In genomic region chr20:47561175-47561574, GRCh38 we compare ENCODE assay signal across 17 cellular contexts. TPM values are rescaled to one million over a fixed set of nuclear protein-coding genes. Genes with fewer than 3 reads are reported as not detected.
DNase-seq lines count a peak whose midpoint lies in the region; ATAC-seq and TF ChIP-seq lines count a peak whose summit lies in the region.
"Had no signal": no experiment of that assay in that cellular context is flagged by ENCODE, and none has a peak within 500 bp of the region (broad histone marks: within the 10 kb centered on the region; RNA-seq: fewer than 3 reads in every experiment).

No MANE protein-coding gene starts in this region.

- TF ChIP-seq CTCF in upper lobe of left lung (IDR thresholded peaks at IDR 0.05), result no peak
- no peak for TF ChIP-seq CTCF in WERI-Rb-1 (IDR thresholded peaks at IDR 0.05; ENCODE audit: low read depth, low read length)

- peaks cover 8% of the 10 kb centered on the region for H3K36me3 Mint-ChIP-seq in activated naive CD8-positive, alpha-beta T cell
- peaks cover 35% of the 10 kb centered on the region for H3K36me3 Mint-ChIP-seq in activated naive CD8-positive, alpha-beta T cell treated with anti-CD3 and anti-CD28 coated beads for 36 hours

- no peak overlapping the region for H3K4me3 ChIP-seq in right cardiac atrium (ENCODE audit: low read length)
- H3K4me3 ChIP-seq in upper lobe of left lung, result no peak overlapping the region
- no peak overlapping the region for H3K4me3 ChIP-seq in WERI-Rb-1 (ENCODE audit: low read depth, low read length)
- H3K4me3 ChIP-seq: thoracic aorta had no signal

- H3K27ac Mint-ChIP-seq in activated naive CD8-positive, alpha-beta T cell, result no peak overlapping the region
- H3K27ac Mint-ChIP-seq in activated naive CD8-positive, alpha-beta T cell treated with anti-CD3 and anti-CD28 coated beads for 36 hours, result no peak overlapping the region

- intact Hi-C loops in right cardiac atrium (cut with DNase I), result loop anchor here in 1 of 4 donors (10.0 kb wide), 1 partner anchor 56 kb away; the partner anchor contains the start of gene NCOA3

- no peak for TF ChIP-seq POLR2A in upper lobe of left lung (IDR thresholded peaks at IDR 0.05)

- H3K27me3 ChIP-seq in right cardiac atrium (ENCODE audit: control insufficient read depth, insufficient read depth) (no peaks in the 10 kb centered on the region), upper lobe of left lung (no peaks in the 10 kb centered on the region), WERI-Rb-1 (ENCODE audit: insufficient read depth, low read depth, severe bottlenecking) (no peaks in the 10 kb centered on the region)
- H3K27me3 ChIP-seq: brain microvascular endothelial cell had no signal

- no peak for TF ChIP-seq EP300 in upper lobe of left lung (IDR thresholded peaks at IDR 0.05)

- H3K4me1 ChIP-seq in right cardiac atrium (ENCODE audit: control insufficient read depth, insufficient read depth, low read length), result peaks cover 8% of the 10 kb centered on the region
- peaks cover 25 to 38% (median 35%) of the 10 kb centered on the region in 4 donors for H3K4me1 ChIP-seq in upper lobe of left lung

- DNase-seq in activated naive CD8-positive, alpha-beta T cell treated with anti-CD3 and anti-CD28 coated beads for 36 hours, result no peak
- peak; percentile 31 for DNase-seq in astrocyte of the hippocampus (ENCODE audit: low read depth, low spot score)
- DNase-seq in right cardiac atrium, result no peak
- DNase-seq in upper lobe of left lung, result peak in 1 of 2 donors; percentile 41
- DNase-seq in A172 (ENCODE audit: low spot score), result no peak
- DNase-seq in WERI-Rb-1, result no peak
- no peak for DNase-seq in NK-92 treated with Interleukin-12 subunit alpha and Interleukin-12 subunit beta, amount 100 ng/mL, for 24 hours (lab: John Stamatoyannopoulos, UW)
- DNase-seq: activated CD4-positive, alpha-beta T cell treated with anti-CD3 and anti-CD28 coated beads for 1 hour; activated T-cell treated with anti-CD3 and anti-CD28 coated beads for 4 hours; brain microvascular endothelial cell; DMS53; hippocampal formation; NCI-H1105 treated with DMSO at 0.1 percent for 48 hours; nucleus accumbens; OCI-M1 had no signal

- peaks cover 85% of the 10 kb centered on the region for H3K4me1 Mint-ChIP-seq in activated naive CD8-positive, alpha-beta T cell (ENCODE audit: low read depth)
- peaks cover 64% of the 10 kb centered on the region for H3K4me1 Mint-ChIP-seq in activated naive CD8-positive, alpha-beta T cell treated with anti-CD3 and anti-CD28 coated beads for 36 hours

- 35% methylated on average over 3 of the region's 3 CpGs for WGBS in right cardiac atrium
- 45 to 68% methylated on average over 3 of the region's 3 CpGs for WGBS in upper lobe of left lung, 2 donors

- H3K27ac ChIP-seq in right cardiac atrium (ENCODE audit: low read length), result no peak overlapping the region
- peak overlapping the region in 1 of 4 donors; percentile 8 for H3K27ac ChIP-seq in upper lobe of left lung
- no peak overlapping the region for H3K27ac ChIP-seq in WERI-Rb-1
- H3K27ac ChIP-seq: brain microvascular endothelial cell, thoracic aorta had no signal

- no peaks in the 10 kb centered on the region for H3K9me3 Mint-ChIP-seq in activated naive CD8-positive, alpha-beta T cell (ENCODE audit: low read depth)
- H3K9me3 Mint-ChIP-seq in activated naive CD8-positive, alpha-beta T cell treated with anti-CD3 and anti-CD28 coated beads for 36 hours, result no peaks in the 10 kb centered on the region

- H3K36me3 ChIP-seq in upper lobe of left lung (no peaks in the 10 kb centered on the region), WERI-Rb-1 (no peaks in the 10 kb centered on the region)
- H3K36me3 ChIP-seq: brain microvascular endothelial cell, thoracic aorta had no signal

- ATAC-seq in right cardiac atrium (peak; percentile 45 to 75), upper lobe of left lung (ENCODE audit: low FRiP score in 2 of 2) (peak; percentile 54 to 80)

- no peaks in the 10 kb centered on the region for H3K27me3 Mint-ChIP-seq in activated naive CD8-positive, alpha-beta T cell
- no peaks in the 10 kb centered on the region for H3K27me3 Mint-ChIP-seq in activated naive CD8-positive, alpha-beta T cell treated with anti-CD3 and anti-CD28 coated beads for 36 hours

- peak overlapping the region; percentile 0 for H3K4me3 Mint-ChIP-seq in activated naive CD8-positive, alpha-beta T cell
- no peak overlapping the region for H3K4me3 Mint-ChIP-seq in activated naive CD8-positive, alpha-beta T cell treated with anti-CD3 and anti-CD28 coated beads for 36 hours

- no peaks in the 10 kb centered on the region for H3K9me3 ChIP-seq in right cardiac atrium (ENCODE audit: control insufficient read depth, low read length)
- no peaks in the 10 kb centered on the region for H3K9me3 ChIP-seq in upper lobe of left lung
- no peaks in the 10 kb centered on the region for H3K9me3 ChIP-seq in WERI-Rb-1 (ENCODE audit: severe bottlenecking)
- H3K9me3 ChIP-seq: thoracic aorta had no signal

RNA-seq across cellular contexts. Expression of gene NCOA3, which starts 59.5 kb away (rescaled TPM):
- 10 to 100 TPM; 58.1 to 66.4 TPM for total RNA-seq in activated naive CD8-positive, alpha-beta T cell treated with anti-CD3 and anti-CD28 coated beads for 36 hours
- total RNA-seq in right cardiac atrium (10 to 100 TPM; 21.0 to 27.2 (median 22.6) TPM), upper lobe of left lung (10 to 100 TPM; 27.9 to 54.7 (median 38.9) TPM)
- 6.7 TPM for polyA plus RNA-seq in right cardiac atrium
- 14.9 and 15.8 TPM in 2 replicates for total RNA-seq in A172 (2014; rRNA removed; shearing (Covaris generic))
